In genomic region chr1:11800756-11801433, GRCh38 we compare ENCODE assay signal across 10 cellular contexts. TPM values are rescaled to one million over a fixed set of nuclear protein-coding genes. Genes with fewer than 3 reads are reported as not detected.
DNase-seq lines count a peak whose midpoint lies in the region; ATAC-seq and TF ChIP-seq lines count a peak whose summit lies in the region.
"Had no signal": no experiment of that assay in that cellular context is flagged by ENCODE, and none has a peak within 500 bp of the region (broad histone marks: within the 10 kb centered on the region; RNA-seq: fewer than 3 reads in every experiment).

No MANE protein-coding gene starts in this region.

- no peaks in the 10 kb centered on the region for H3K27me3 ChIP-seq in cardiac muscle cell
- no peaks in the 10 kb centered on the region for H3K27me3 ChIP-seq in gastrocnemius medialis
- H3K27me3 ChIP-seq in tibial artery = no peaks in the 10 kb centered on the region

- H3K4me1 ChIP-seq in cardiac muscle cell (ENCODE audit: low read depth) (peaks cover 19% of the 10 kb centered on the region), gastrocnemius medialis (peaks cover 36 to 46% of the 10 kb centered on the region in 2 donors), tibial artery (peaks cover 0 to 63% (median 37%) of the 10 kb centered on the region in 4 donors)

- no peak for TF ChIP-seq CTCF in cardiac muscle cell (IDR thresholded peaks at IDR 0.05; ENCODE audit: low read depth, low read length)
- no peak for TF ChIP-seq CTCF in gastrocnemius medialis (IDR thresholded peaks at IDR 0.05 in 4 of 5, conservative IDR thresholded peaks at IDR 0.05 in 1 of 5)
- no peak for TF ChIP-seq CTCF in tibial artery (IDR thresholded peaks at IDR 0.05)

- DNase-seq in MV-4-11 (lab: John Stamatoyannopoulos, UW) (peak; percentile 18), cardiac muscle cell (ENCODE audit: low read depth in 1 of 2, low spot score in 1 of 2) (no peak), gastrocnemius medialis (no peak), NCI-H774 (lab: John Stamatoyannopoulos, UW) (no peak), NCI-H2029 (lab: John Stamatoyannopoulos, UW) (no peak), tibial artery (no peak)
- DNase-seq: activated CD4-positive, alpha-beta T cell treated with anti-CD3 and anti-CD28 coated beads, Interleukin-2, amount 10 ng/mL, durations not matched to agents 24 days and 14 days; erythroblast; Kasumi-1; stimulated activated CD4-positive, alpha-beta T cell treated with anti-CD3 and anti-CD28 coated beads, Interleukin-4, amount 100 ng/mL, for 4 hours had no signal

- H3K9me3 ChIP-seq in cardiac muscle cell (ENCODE audit: low read depth) (no peaks in the 10 kb centered on the region), gastrocnemius medialis (no peaks in the 10 kb centered on the region), tibial artery (no peaks in the 10 kb centered on the region)

- peak in 1 of 2 donors; percentile 6 for TF ChIP-seq POLR2A in gastrocnemius medialis (IDR thresholded peaks at IDR 0.05)

- no peak for ATAC-seq in gastrocnemius medialis

- H3K4me3 ChIP-seq in cardiac muscle cell = no peak overlapping the region
- H3K4me3 ChIP-seq in gastrocnemius medialis = no peak overlapping the region
- H3K4me3 ChIP-seq in tibial artery = no peak overlapping the region

- in situ Hi-C loops in gastrocnemius medialis (cut with MboI; ENCODE audit: low sequenced_read_pairs in 4 of 4) = no loop called here

- H3K36me3 ChIP-seq in cardiac muscle cell (peaks cover 17% of the 10 kb centered on the region), gastrocnemius medialis (peaks cover 0 to 28% of the 10 kb centered on the region in 2 donors), tibial artery (peaks cover 18 to 41% (median 29%) of the 10 kb centered on the region in 3 donors)

- intact Hi-C loops in gastrocnemius medialis (cut with DNase I; ENCODE audit: low total_unique reads) = loop anchor here (5.0 kb wide), 1 partner anchor 81 kb away; no protein-coding TSS in a partner anchor
- intact Hi-C loops in tibial artery (cut with DNase I; ENCODE audit: low total_unique reads) = loop anchor here (10.0 kb wide), 1 partner anchor 146 kb away; the partner anchor contains the start of genes FBXO2 and FBXO44

- H3K27ac ChIP-seq in cardiac muscle cell = peak overlapping the region; percentile 19
- peak overlapping the region; percentile 92 to 99 (median 96) for H3K27ac ChIP-seq in gastrocnemius medialis
- H3K27ac ChIP-seq in tibial artery = peak overlapping the region in 1 of 2 donors; percentile 32

RNA-seq across cellular contexts. Expression of gene MTHFR, which starts 4.9 kb away (rescaled TPM):
- 54.7 and 64.0 TPM in 2 replicates for total RNA-seq in cardiac muscle cell
- 29.0 and 37.5 TPM in 2 replicates for polyA plus RNA-seq in cardiac muscle cell
- 10 to 100 TPM; 10.2 to 24.7 (median 18.1) TPM for total RNA-seq in gastrocnemius medialis

RNA-seq across cellular contexts. Expression of gene CLCN6, which starts 5.1 kb away (rescaled TPM):
- 22.5 and 27.8 TPM in 2 replicates for total RNA-seq in cardiac muscle cell
- 15.8 and 31.8 TPM in 2 replicates for polyA plus RNA-seq in cardiac muscle cell
- 10 to 100 TPM in 1 of 4 donors, 1 to 10 TPM in 3; 7.1 to 11.9 (median 9.5) TPM for total RNA-seq in gastrocnemius medialis

RNA-seq across cellular contexts. Expression of gene C1orf167, which starts 38.9 kb away (rescaled TPM):
- total RNA-seq in cardiac muscle cell (0.14 and 1.4 TPM in 2 replicates), gastrocnemius medialis (1 to 10 TPM in 1 of 4 donors, under 1 TPM in 1, not detected in 2; 1.00 to 1.4 TPM)
- 0.44 and 1.00 TPM in 2 replicates for polyA plus RNA-seq in cardiac muscle cell
- total RNA-seq: activated CD4-positive, alpha-beta T cell treated with anti-CD3 and anti-CD28 coated beads, Interleukin-2, amount 10 ng/mL, durations not matched to agents 24 days and 14 days had no signal

RNA-seq across cellular contexts. Expression of gene NPPA, which starts 46.7 kb away (rescaled TPM):
- total RNA-seq in cardiac muscle cell = 57.5 and 331 TPM in 2 replicates
- polyA plus RNA-seq in cardiac muscle cell = 90.0 and 601 TPM in 2 replicates
- 1 to 10 TPM in 2 of 4 donors, under 1 TPM in 1, not detected in 1; 0.53 to 4.2 (median 1.9) TPM for total RNA-seq in gastrocnemius medialis
- total RNA-seq: activated CD4-positive, alpha-beta T cell treated with anti-CD3 and anti-CD28 coated beads, Interleukin-2, amount 10 ng/mL, durations not matched to agents 24 days and 14 days had no signal

RNA-seq across cellular contexts. Expression of gene NPPB, which starts 57.9 kb away (rescaled TPM):
- total RNA-seq in cardiac muscle cell (18.9 and 192 TPM in 2 replicates), gastrocnemius medialis (not detected)
- 30.8 and 188 TPM in 2 replicates for polyA plus RNA-seq in cardiac muscle cell
- total RNA-seq: activated CD4-positive, alpha-beta T cell treated with anti-CD3 and anti-CD28 coated beads, Interleukin-2, amount 10 ng/mL, durations not matched to agents 24 days and 14 days had no signal
